ENCODE assay signal across 28 cellular contexts in the genomic region with DNA sequence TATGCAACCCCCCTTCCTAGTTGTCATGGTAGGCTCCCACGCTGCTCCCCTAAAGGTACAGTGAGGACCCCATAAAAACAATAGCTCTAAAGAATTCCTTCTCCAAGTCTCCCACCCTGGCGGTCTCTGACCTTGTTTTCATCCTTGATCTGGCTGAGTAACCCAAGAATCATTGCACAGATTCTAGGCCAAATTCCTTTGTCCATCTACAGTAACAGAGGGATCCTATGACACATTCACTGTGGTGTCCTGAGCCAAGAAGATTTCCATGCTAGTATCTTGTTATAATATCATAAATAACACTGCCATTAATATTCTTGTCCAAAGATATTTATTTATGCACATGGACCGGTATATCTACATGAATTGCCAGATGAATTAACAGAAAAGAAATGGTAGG.
"Had no signal": no experiment of that assay in that cellular context is flagged by ENCODE, and none has a peak within 500 bp of the region (broad histone marks: within the 10 kb centered on the region; RNA-seq: fewer than 3 reads in every experiment).

No MANE protein-coding gene starts in this region.

- H3K27me3 ChIP-seq: sigmoid colon, upper lobe of right lung, uterus had no signal

- H3K4me3 ChIP-seq: esophagus squamous epithelium, heart right ventricle, mucosa of descending colon, neural progenitor cell, prostate gland, sigmoid colon, suprapubic skin, transverse colon, upper lobe of right lung, uterus had no signal

- DNase-seq: cortex of kidney; effector memory CD8-positive, alpha-beta T cell; erythroblast; esophagus squamous epithelium; foreskin fibroblast; glutamatergic neuron; heart right ventricle; hypothalamus; kidney; mesenchymal stem cell; mucosa of descending colon; naive thymus-derived CD4-positive, alpha-beta T cell; right cardiac atrium; sigmoid colon; small intestine; stimulated activated CD4-positive, alpha-beta T cell treated with anti-CD3 and anti-CD28 coated beads, Interleukin-15, amount 100 ng/mL, for 24 hours; stimulated activated CD4-positive, alpha-beta T cell treated with anti-CD3 and anti-CD28 coated beads, Interleukin-4, amount 100 ng/mL, for 1 hour; stimulated activated naive CD4-positive, alpha-beta T cell; stimulated activated naive CD8-positive, alpha-beta T cell treated with anti-CD3 and anti-CD28 coated beads, Interleukin-15, amount 100 ng/mL, for 72 hours; transverse colon; upper lobe of right lung; uterus had no signal

- ATAC-seq: effector memory CD8-positive, alpha-beta T cell; heart right ventricle; left lobe of liver; mucosa of descending colon; naive thymus-derived CD4-positive, alpha-beta T cell; right cardiac atrium; stimulated activated naive CD8-positive, alpha-beta T cell treated with anti-CD3 and anti-CD28 coated beads, Interleukin-15, amount 100 ng/mL, for 72 hours; upper lobe of right lung had no signal

- FAIRE-seq: endometrium, kidney, small intestine had no signal

- H3K9me3 ChIP-seq: prostate gland, sigmoid colon, upper lobe of right lung, uterus had no signal

- H3K36me3 ChIP-seq: esophagus squamous epithelium, heart right ventricle, neural progenitor cell, prostate gland, sigmoid colon, suprapubic skin, transverse colon, upper lobe of right lung, uterus had no signal

- H3K4me1 ChIP-seq: esophagus squamous epithelium, heart right ventricle, neural progenitor cell, parathyroid adenoma, prostate gland, sigmoid colon, suprapubic skin, transverse colon, upper lobe of right lung, uterus had no signal

- H3K27ac ChIP-seq: esophagus squamous epithelium, heart right ventricle, neural progenitor cell, parathyroid adenoma, prostate gland, sigmoid colon, suprapubic skin, transverse colon, upper lobe of right lung, uterus had no signal
